Comparison of ENCODE assay signal across 27 cellular contexts in genomic region chr4:56532239-56532638, GRCh38. TPM values are rescaled to one million over a fixed set of nuclear protein-coding genes. Genes with fewer than 3 reads are reported as not detected.
"Had no signal": no experiment of that assay in that cellular context is flagged by ENCODE, and none has a peak within 500 bp of the region (broad histone marks: within the 10 kb centered on the region; RNA-seq: fewer than 3 reads in every experiment).

No MANE protein-coding gene starts in this region.

- H3K4me3 ChIP-seq: stomach, suprapubic skin, testis, thoracic aorta, thyroid gland, tibial artery, tibial nerve, transverse colon, upper lobe of left lung, upper lobe of right lung, uterus had no signal

- H3K9me3 ChIP-seq: stomach, suprapubic skin, testis, thoracic aorta, thyroid gland, tibial artery, tibial nerve, transverse colon, upper lobe of left lung, upper lobe of right lung, uterus, vagina had no signal

- H3K4me1 ChIP-seq: upper lobe of right lung, uterus had no signal

- H3K36me3 ChIP-seq: stomach, suprapubic skin, thoracic aorta, thyroid gland, tibial artery, tibial nerve, transverse colon, upper lobe of left lung, upper lobe of right lung, uterus, vagina had no signal

- H3K27me3 ChIP-seq: testis, thyroid gland, tibial nerve, upper lobe of left lung, uterus, vagina had no signal

- DNase-seq: stimulated activated CD4-positive, alpha-beta T cell treated with anti-CD3 and anti-CD28 coated beads, Interleukin-2, amount 100 ng/mL, for 48 hours; stimulated activated CD4-positive, alpha-beta T cell treated with anti-CD3 and anti-CD28 coated beads, Interleukin-4, amount 100 ng/mL, for 1 hour; stimulated activated CD4-positive, alpha-beta T cell treated with anti-CD3 and anti-CD28 coated beads, Interleukin-4, amount 100 ng/mL, for 24 hours; stimulated activated CD4-positive, alpha-beta T cell treated with anti-CD3 and anti-CD28 coated beads, Interleukin-4, amount 100 ng/mL, for 4 hours; stimulated activated CD8-positive, alpha-beta memory T cell treated with anti-CD3 and anti-CD28 coated beads, Interleukin-4, amount 100 ng/mL, for 48 hours; stimulated activated naive B cell treated with anti-CD40 and anti-IgM and Interleukin-4, amounts not matched to agents 10 μg/mL and 1 μg/mL and 100 μg/mL, for 72 hours; stimulated activated naive CD4-positive, alpha-beta T cell; stimulated activated naive CD4-positive, alpha-beta T cell treated with Interleukin-2 at 50 U/mL for 16 hours; stimulated activated naive CD8-positive, alpha-beta T cell treated with anti-CD3 and anti-CD28 coated beads, Interleukin-15, amount 100 ng/mL, for 72 hours; stimulated activated naive CD8-positive, alpha-beta T cell treated with anti-CD3 and anti-CD28 coated beads, Interleukin-15, Interleukin-2, amounts not matched to agents 100 U/mL and 50 U/mL, for 24 hours; stomach; substantia nigra; testis; thyroid gland; tibial artery; transverse colon; trophoblast cell; upper lobe of left lung; upper lobe of right lung; uterus had no signal

- H3K27ac ChIP-seq: stomach, suprapubic skin, testis, thoracic aorta, thyroid gland, tibial artery, tibial nerve, transverse colon, upper lobe of left lung, upper lobe of right lung, uterus, vagina had no signal

- ATAC-seq: stimulated activated effector memory CD8-positive, alpha-beta T cell treated with anti-CD3 and anti-CD28 coated beads, Interleukin-12 subunit alpha, Interleukin-12 subunit beta, amount 100 ng/mL, for 72 hours; stimulated activated memory B cell treated with anti-CD40 and anti-IgM and Interleukin-4, amounts not matched to agents 10 μg/mL and 1 μg/mL and 100 μg/mL, for 72 hours; stimulated activated naive B cell treated with anti-CD40 and anti-IgM and Interleukin-4, amounts not matched to agents 10 μg/mL and 1 μg/mL and 100 μg/mL, for 72 hours; stimulated activated naive CD8-positive, alpha-beta T cell treated with anti-CD3 and anti-CD28 coated beads, Interleukin-15, amount 100 ng/mL, for 72 hours; stimulated activated naive CD8-positive, alpha-beta T cell treated with anti-CD3 and anti-CD28 coated beads, Interleukin-15, Interleukin-2, amounts not matched to agents 100 U/mL and 50 U/mL, for 24 hours; upper lobe of right lung had no signal

RNA-seq across cellular contexts. Expression of gene ARL9, which starts 26.6 kb away (rescaled TPM):
- total RNA-seq: subcutaneous adipose tissue, thoracic aorta, transverse colon, upper lobe of right lung, vagina had no signal
